Comparison of ENCODE assay signal across 1 cellular context in genomic region chr16:80974649-80975376, GRCh38.
TF ChIP-seq lines count a peak whose summit lies in the region.

No MANE protein-coding gene starts in this region.

TF ChIP-seq in GM12878, 131 proteins besides CTCF, POLR2A, EP300 and RAD21 (continued from another document):
- TF ChIP-seq, protein P1, sequence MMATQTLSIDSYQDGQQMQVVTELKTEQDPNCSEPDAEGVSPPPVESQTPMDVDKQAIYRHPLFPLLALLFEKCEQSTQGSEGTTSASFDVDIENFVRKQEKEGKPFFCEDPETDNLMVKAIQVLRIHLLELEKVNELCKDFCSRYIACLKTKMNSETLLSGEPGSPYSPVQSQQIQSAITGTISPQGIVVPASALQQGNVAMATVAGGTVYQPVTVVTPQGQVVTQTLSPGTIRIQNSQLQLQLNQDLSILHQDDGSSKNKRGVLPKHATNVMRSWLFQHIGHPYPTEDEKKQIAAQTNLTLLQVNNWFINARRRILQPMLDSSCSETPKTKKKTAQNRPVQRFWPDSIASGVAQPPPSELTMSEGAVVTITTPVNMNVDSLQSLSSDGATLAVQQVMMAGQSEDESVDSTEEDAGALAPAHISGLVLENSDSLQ (IDR thresholded peaks at IDR 0.05), result no peak
- TF ChIP-seq NFXL1 (IDR thresholded peaks at IDR 0.05; ENCODE audit: borderline replicate concordance), result no peak
- TF ChIP-seq, protein P2, sequence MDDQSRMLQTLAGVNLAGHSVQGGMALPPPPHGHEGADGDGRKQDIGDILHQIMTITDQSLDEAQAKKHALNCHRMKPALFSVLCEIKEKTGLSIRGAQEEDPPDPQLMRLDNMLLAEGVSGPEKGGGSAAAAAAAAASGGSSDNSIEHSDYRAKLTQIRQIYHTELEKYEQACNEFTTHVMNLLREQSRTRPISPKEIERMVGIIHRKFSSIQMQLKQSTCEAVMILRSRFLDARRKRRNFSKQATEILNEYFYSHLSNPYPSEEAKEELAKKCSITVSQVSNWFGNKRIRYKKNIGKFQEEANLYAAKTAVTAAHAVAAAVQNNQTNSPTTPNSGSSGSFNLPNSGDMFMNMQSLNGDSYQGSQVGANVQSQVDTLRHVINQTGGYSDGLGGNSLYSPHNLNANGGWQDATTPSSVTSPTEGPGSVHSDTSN (IDR thresholded peaks at IDR 0.05; ENCODE audit: insufficient replicate concordance, low read depth, low read length), result no peak
